Comparison of ENCODE assay signal across 1 cellular context in the genomic region with DNA sequence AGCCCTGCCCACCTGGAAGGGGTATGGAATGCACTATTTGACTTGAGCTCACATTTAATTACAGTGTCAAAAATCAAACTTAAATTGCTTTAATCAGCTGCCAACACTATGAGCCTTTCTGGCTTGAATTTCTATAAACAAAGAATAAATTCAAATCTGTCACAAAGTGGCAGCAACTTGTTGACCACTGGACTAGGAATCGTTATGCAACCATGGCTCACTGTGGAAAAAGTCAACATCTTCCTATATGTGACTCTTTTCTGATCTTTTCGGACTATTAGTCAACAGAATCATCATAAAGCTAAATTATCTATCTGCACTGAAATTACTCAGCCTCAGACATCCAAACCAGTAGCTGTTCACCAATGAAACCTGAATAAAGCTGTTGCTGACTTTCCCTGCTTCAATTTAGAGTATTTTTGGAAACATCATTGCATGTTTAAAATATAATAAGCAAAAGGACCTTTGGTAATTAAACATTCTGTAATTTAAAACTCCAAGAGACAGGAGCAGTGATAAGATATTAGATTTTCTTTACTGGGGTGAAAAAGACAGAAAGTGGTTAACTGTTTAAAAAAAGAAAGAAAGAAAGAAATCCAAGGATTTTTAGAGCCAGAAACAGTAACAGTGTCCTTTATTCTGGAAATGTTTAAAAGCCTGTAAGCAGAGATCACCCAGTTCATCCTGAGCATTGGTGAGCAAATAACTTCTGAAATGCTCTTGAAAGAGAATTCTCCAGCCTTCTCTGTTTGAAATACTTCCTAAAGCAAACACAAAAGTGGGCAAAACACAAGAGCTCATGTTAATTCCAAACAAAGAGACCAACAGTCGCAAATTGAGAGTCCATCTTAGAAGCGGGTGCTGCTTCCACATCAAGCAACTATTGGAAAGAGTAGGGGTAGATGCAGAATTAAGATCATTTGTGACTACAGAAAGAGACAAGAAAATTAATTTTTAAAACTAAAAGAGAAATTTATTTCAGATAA.
TF ChIP-seq lines count a peak whose summit lies in the region.

No MANE protein-coding gene starts in this region.

TF ChIP-seq in HepG2, 621 proteins besides CTCF, POLR2A, EP300 and RAD21 (continued from another document and continues in another):
- TF ChIP-seq, protein P1, sequence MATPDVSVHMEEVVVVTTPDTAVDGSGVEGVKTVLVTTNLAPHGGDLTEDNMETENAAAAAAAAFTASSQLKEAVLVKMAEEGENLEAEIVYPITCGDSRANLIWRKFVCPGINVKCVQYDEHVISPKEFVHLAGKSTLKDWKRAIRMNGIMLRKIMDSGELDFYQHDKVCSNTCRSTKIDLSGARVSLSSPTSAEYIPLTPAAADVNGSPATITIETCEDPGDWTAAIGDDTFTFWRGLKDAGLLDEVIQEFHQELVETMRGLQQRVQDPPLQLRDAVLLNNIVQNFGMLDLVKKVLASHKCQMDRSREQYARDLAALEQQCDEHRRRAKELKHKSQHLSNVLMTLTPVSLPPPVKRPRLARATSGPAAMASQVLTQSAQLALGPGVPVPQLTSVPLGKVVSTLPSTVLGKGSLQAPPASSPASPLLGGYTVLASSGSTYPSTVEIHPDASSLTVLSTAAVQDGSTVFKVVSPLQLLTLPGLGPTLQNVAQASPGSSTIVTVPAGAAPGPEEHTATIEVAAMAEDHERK (CRISPR knock-in tag; IDR thresholded peaks at IDR 0.05; ENCODE audit: low read depth), result no peak
- TF ChIP-seq, protein P2, sequence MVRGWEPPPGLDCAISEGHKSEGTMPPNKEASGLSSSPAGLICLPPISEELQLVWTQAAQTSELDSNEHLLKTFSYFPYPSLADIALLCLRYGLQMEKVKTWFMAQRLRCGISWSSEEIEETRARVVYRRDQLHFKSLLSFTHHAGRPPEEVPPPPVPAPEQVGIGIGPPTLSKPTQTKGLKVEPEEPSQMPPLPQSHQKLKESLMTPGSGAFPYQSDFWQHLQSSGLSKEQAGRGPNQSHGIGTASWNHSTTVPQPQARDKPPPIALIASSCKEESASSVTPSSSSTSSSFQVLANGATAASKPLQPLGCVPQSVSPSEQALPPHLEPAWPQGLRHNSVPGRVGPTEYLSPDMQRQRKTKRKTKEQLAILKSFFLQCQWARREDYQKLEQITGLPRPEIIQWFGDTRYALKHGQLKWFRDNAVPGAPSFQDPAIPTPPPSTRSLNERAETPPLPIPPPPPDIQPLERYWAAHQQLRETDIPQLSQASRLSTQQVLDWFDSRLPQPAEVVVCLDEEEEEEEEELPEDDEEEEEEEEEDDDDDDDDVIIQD (CRISPR knock-in tag; IDR thresholded peaks at IDR 0.05; ENCODE audit: low read depth), result peak; percentile 26; the same call in 1 of the 2 replicates
- TF ChIP-seq CENPX (CRISPR knock-in tag; IDR thresholded peaks at IDR 0.05) (no peak), MEIS2 (CRISPR knock-in tag; IDR thresholded peaks at IDR 0.05) (peak; percentile 58; the same call in 1 of the 2 replicates), ONECUT2 (CRISPR knock-in tag; IDR thresholded peaks at IDR 0.05) (no peak), HIVEP1 (CRISPR knock-in tag; IDR thresholded peaks at IDR 0.05) (no peak), RFX5 (IDR thresholded peaks at IDR 0.05; ENCODE audit: low read depth, low read length) (no peak), ZNF383 (CRISPR knock-in tag; IDR thresholded peaks at IDR 0.05; ENCODE audit: borderline replicate concordance) (no peak), SALL1 (CRISPR knock-in tag; IDR thresholded peaks at IDR 0.05) (peak; percentile 43; the same call in 1 of the 2 replicates), BCL6 (CRISPR knock-in tag; IDR thresholded peaks at IDR 0.05) (peak; percentile 63; the same call in 1 of the 2 replicates), CBX1 (IDR thresholded peaks at IDR 0.05; ENCODE audit: low read depth) (no peak), YY1 (IDR thresholded peaks at IDR 0.05; ENCODE audit: insufficient read depth, insufficient replicate concordance, low read depth, low read length) (peak; percentile 52), ZFP36L2 (CRISPR knock-in tag; IDR thresholded peaks at IDR 0.05) (no peak), CREB1 (IDR thresholded peaks at IDR 0.05) (no peak), CREB1 (CRISPR knock-in tag; IDR thresholded peaks at IDR 0.05) (no peak), SIX1 (CRISPR knock-in tag; IDR thresholded peaks at IDR 0.05; ENCODE audit: borderline replicate concordance) (no peak; the same call in 1 of the 2 replicates), EED (CRISPR knock-in tag; IDR thresholded peaks at IDR 0.05) (no peak), BHLHE40 (IDR thresholded peaks at IDR 0.05; ENCODE audit: low read length) (no peak), STAG1 (CRISPR knock-in tag; IDR thresholded peaks at IDR 0.05) (no peak), RARA (CRISPR knock-in tag; IDR thresholded peaks at IDR 0.05) (peak; percentile 57), MIXL1 (CRISPR knock-in tag; IDR thresholded peaks at IDR 0.05) (peak; percentile 15; the same call in 1 of the 2 replicates), CEBPB (IDR thresholded peaks at IDR 0.05; ENCODE audit: borderline replicate concordance, low read depth, low read length) (peak; percentile 81; the same call in 1 of the 2 replicates), ASH2L (IDR thresholded peaks at IDR 0.05; ENCODE audit: insufficient read length, low read depth, low read length) (peak; percentile 84), CEBPG (CRISPR knock-in tag; IDR thresholded peaks at IDR 0.05) (peak; percentile 89), FOXJ3 (CRISPR knock-in tag; IDR thresholded peaks at IDR 0.05; ENCODE audit: borderline replicate concordance) (peak; percentile 38; the same call in 1 of the 2 replicates), ZIK1 (CRISPR knock-in tag; IDR thresholded peaks at IDR 0.05; ENCODE audit: borderline replicate concordance, low read depth) (no peak), ZBTB7A (CRISPR knock-in tag; IDR thresholded peaks at IDR 0.05) (no peak), ZNF883 (CRISPR knock-in tag; IDR thresholded peaks at IDR 0.05; ENCODE audit: not compliant biosample characterization) (no peak)
- TF ChIP-seq, protein P3, sequence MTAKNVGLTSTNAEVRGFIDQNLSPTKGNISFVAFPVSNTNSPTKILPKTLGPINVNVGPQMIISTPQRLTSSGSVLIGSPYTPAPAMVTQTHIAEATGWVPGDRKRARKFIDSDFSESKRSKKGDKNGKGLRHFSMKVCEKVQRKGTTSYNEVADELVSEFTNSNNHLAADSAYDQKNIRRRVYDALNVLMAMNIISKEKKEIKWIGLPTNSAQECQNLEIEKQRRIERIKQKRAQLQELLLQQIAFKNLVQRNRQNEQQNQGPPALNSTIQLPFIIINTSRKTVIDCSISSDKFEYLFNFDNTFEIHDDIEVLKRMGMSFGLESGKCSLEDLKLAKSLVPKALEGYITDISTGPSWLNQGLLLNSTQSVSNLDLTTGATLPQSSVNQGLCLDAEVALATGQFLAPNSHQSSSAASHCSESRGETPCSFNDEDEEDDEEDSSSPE (CRISPR knock-in tag; IDR thresholded peaks at IDR 0.05), result no peak
- TF ChIP-seq, protein P4, sequence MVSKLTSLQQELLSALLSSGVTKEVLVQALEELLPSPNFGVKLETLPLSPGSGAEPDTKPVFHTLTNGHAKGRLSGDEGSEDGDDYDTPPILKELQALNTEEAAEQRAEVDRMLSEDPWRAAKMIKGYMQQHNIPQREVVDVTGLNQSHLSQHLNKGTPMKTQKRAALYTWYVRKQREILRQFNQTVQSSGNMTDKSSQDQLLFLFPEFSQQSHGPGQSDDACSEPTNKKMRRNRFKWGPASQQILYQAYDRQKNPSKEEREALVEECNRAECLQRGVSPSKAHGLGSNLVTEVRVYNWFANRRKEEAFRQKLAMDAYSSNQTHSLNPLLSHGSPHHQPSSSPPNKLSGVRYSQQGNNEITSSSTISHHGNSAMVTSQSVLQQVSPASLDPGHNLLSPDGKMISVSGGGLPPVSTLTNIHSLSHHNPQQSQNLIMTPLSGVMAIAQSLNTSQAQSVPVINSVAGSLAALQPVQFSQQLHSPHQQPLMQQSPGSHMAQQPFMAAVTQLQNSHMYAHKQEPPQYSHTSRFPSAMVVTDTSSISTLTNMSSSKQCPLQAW (CRISPR knock-in tag; IDR thresholded peaks at IDR 0.05), result no peak
- TF ChIP-seq, protein P5, sequence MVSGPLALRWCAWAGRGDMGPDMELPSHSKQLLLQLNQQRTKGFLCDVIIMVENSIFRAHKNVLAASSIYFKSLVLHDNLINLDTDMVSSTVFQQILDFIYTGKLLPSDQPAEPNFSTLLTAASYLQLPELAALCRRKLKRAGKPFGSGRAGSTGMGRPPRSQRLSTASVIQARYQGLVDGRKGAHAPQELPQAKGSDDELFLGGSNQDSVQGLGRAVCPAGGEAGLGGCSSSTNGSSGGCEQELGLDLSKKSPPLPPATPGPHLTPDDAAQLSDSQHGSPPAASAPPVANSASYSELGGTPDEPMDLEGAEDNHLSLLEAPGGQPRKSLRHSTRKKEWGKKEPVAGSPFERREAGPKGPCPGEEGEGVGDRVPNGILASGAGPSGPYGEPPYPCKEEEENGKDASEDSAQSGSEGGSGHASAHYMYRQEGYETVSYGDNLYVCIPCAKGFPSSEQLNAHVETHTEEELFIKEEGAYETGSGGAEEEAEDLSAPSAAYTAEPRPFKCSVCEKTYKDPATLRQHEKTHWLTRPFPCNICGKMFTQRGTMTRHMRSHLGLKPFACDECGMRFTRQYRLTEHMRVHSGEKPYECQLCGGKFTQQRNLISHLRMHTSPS (CRISPR knock-in tag; IDR thresholded peaks at IDR 0.05; ENCODE audit: low read depth), result no peak
- TF ChIP-seq, protein P6, sequence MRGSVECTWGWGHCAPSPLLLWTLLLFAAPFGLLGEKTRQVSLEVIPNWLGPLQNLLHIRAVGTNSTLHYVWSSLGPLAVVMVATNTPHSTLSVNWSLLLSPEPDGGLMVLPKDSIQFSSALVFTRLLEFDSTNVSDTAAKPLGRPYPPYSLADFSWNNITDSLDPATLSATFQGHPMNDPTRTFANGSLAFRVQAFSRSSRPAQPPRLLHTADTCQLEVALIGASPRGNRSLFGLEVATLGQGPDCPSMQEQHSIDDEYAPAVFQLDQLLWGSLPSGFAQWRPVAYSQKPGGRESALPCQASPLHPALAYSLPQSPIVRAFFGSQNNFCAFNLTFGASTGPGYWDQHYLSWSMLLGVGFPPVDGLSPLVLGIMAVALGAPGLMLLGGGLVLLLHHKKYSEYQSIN (CRISPR knock-in tag; IDR thresholded peaks at IDR 0.05; ENCODE audit: borderline replicate concordance), result no peak
- TF ChIP-seq, protein P7, sequence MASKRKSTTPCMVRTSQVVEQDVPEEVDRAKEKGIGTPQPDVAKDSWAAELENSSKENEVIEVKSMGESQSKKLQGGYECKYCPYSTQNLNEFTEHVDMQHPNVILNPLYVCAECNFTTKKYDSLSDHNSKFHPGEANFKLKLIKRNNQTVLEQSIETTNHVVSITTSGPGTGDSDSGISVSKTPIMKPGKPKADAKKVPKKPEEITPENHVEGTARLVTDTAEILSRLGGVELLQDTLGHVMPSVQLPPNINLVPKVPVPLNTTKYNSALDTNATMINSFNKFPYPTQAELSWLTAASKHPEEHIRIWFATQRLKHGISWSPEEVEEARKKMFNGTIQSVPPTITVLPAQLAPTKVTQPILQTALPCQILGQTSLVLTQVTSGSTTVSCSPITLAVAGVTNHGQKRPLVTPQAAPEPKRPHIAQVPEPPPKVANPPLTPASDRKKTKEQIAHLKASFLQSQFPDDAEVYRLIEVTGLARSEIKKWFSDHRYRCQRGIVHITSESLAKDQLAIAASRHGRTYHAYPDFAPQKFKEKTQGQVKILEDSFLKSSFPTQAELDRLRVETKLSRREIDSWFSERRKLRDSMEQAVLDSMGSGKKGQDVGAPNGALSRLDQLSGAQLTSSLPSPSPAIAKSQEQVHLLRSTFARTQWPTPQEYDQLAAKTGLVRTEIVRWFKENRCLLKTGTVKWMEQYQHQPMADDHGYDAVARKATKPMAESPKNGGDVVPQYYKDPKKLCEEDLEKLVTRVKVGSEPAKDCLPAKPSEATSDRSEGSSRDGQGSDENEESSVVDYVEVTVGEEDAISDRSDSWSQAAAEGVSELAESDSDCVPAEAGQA (IDR thresholded peaks at IDR 0.05; ENCODE audit: low read depth), result no peak
- TF ChIP-seq, protein P7 (CRISPR knock-in tag; IDR thresholded peaks at IDR 0.05; ENCODE audit: borderline replicate concordance), result no peak
- TF ChIP-seq, protein P8, sequence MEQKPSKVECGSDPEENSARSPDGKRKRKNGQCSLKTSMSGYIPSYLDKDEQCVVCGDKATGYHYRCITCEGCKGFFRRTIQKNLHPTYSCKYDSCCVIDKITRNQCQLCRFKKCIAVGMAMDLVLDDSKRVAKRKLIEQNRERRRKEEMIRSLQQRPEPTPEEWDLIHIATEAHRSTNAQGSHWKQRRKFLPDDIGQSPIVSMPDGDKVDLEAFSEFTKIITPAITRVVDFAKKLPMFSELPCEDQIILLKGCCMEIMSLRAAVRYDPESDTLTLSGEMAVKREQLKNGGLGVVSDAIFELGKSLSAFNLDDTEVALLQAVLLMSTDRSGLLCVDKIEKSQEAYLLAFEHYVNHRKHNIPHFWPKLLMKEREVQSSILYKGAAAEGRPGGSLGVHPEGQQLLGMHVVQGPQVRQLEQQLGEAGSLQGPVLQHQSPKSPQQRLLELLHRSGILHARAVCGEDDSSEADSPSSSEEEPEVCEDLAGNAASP (CRISPR knock-in tag; IDR thresholded peaks at IDR 0.05; ENCODE audit: borderline replicate concordance), result 0 out of 2 replicates have a peak, but pooled peaks have one; percentile 18
- TF ChIP-seq, protein P9, sequence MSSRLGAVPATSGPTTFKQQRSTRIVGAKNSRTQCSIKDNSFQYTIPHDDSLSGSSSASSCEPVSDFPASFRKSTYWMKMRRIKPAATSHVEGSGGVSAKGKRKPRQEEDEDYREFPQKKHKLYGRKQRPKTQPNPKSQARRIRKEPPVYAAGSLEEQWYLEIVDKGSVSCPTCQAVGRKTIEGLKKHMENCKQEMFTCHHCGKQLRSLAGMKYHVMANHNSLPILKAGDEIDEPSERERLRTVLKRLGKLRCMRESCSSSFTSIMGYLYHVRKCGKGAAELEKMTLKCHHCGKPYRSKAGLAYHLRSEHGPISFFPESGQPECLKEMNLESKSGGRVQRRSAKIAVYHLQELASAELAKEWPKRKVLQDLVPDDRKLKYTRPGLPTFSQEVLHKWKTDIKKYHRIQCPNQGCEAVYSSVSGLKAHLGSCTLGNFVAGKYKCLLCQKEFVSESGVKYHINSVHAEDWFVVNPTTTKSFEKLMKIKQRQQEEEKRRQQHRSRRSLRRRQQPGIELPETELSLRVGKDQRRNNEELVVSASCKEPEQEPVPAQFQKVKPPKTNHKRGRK (CRISPR knock-in tag; IDR thresholded peaks at IDR 0.05), result no peak
- TF ChIP-seq, protein P10, sequence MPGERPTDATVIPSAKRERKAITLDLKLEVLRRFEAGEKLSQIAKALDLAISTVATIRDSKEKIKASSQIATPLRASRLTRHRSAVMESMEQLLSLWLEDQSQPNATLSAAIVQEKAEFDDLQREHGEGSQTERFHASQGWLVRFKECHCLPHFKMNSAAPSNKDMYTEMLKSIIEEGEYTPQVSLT (CRISPR knock-in tag; IDR thresholded peaks at IDR 0.05; ENCODE audit: borderline replicate concordance, low read depth), result no peak
